Comparison of ENCODE assay signal across 30 cellular contexts in the genomic region with DNA sequence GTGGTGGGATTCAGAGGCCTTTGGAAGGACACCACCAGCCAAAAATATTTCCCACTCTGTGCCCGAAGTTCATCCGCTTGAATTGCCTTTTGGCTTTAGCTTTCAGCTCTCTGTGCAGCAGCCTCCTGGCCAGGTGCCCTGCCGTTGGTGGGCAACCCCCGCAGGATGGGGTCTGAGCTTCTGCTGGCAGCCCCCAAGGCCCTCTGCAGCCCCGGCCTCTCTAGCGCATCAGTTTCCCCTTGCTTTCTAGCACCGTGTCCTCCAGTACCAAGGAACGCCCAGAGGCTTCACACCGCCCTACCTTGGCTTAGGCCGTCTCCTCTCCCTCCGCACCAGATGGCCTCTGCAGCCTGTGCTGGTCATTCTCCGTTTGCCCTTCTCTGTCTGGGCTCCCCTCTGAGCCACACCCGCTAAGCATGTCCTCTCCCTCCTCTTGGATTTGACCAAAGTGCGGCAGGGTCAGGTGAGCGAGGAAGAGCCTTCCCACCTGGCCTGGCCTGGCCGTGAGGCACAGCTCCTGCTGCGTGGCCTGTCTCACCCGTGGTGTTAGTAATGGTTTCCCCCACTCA. TPM values are rescaled to one million over a fixed set of nuclear protein-coding genes. Genes with fewer than 3 reads are reported as not detected.
"Had no signal": no experiment of that assay in that cellular context is flagged by ENCODE, and none has a peak within 500 bp of the region (broad histone marks: within the 10 kb centered on the region; RNA-seq: fewer than 3 reads in every experiment).

No MANE protein-coding gene starts in this region.

- H3K36me3 Mint-ChIP-seq: activated naive CD8-positive, alpha-beta T cell treated with anti-CD3 and anti-CD28 coated beads, Interleukin-2, amount 10 ng/mL, durations not matched to agents 7 days and 5 days; stimulated activated memory B cell treated with anti-CD40 and anti-IgM and Interleukin-4, amounts not matched to agents 10 μg/mL and 1 μg/mL and 100 μg/mL, for 72 hours had no signal

- H3K9me3 Mint-ChIP-seq: activated naive CD4-positive, alpha-beta T cell treated with anti-CD3 and anti-CD28 coated beads for 36 hours; activated naive CD8-positive, alpha-beta T cell treated with anti-CD3 and anti-CD28 coated beads, Interleukin-2, amount 10 ng/mL, durations not matched to agents 7 days and 5 days; activated T-cell treated with anti-CD3 and anti-CD28 coated beads, Interleukin-2, amount 50 U/mL, for 72 hours; nephron progenitor cell; stimulated activated memory B cell treated with anti-CD40 and anti-IgM and Interleukin-4, amounts not matched to agents 10 μg/mL and 1 μg/mL and 100 μg/mL, for 72 hours; T-helper 2 cell treated with Interferon-gamma antibody and Interleukin-4, amounts not matched to agents 5 μg/mL and 100 μg/mL, for 36 hours had no signal

- H3K27me3 Mint-ChIP-seq: activated CD4-positive, alpha-beta T cell treated with anti-CD3 and anti-CD28 coated beads for 36 hours; stimulated activated memory B cell treated with anti-CD40 and anti-IgM and Interleukin-4, amounts not matched to agents 10 μg/mL and 1 μg/mL and 100 μg/mL, for 72 hours had no signal

- H3K9me3 ChIP-seq: lower lobe of right lung, mucosa of descending colon, transverse colon, uterus had no signal

- DNase-seq: activated CD4-positive, alpha-beta T cell treated with anti-CD3 and anti-CD28 coated beads for 36 hours; activated CD4-positive, alpha-beta T cell treated with anti-CD3 and anti-CD28 coated beads, Interleukin-2, amount 50 U/mL, for 4 hours; activated CD8-positive, alpha-beta memory T cell treated with anti-CD3 and anti-CD28 coated beads for 24 hours; activated CD8-positive, alpha-beta memory T cell treated with anti-CD3 and anti-CD28 coated beads, Interleukin-2, amount 50 U/mL, for 48 hours; activated effector memory CD4-positive, alpha-beta T cell treated with Interleukin-2 at 50 U/mL for 16 hours; activated naive CD4-positive, alpha-beta T cell treated with anti-CD3 and anti-CD28 coated beads for 36 hours; activated naive CD8-positive, alpha-beta T cell treated with anti-CD3 and anti-CD28 coated beads, Interleukin-2, amount 10 ng/mL, durations not matched to agents 7 days and 5 days; activated T-cell treated with anti-CD3 and anti-CD28 coated beads, Interleukin-2, amount 50 U/mL, for 72 hours; amniotic stem cell; effector CD4-positive, alpha-beta T cell; erythroblast; foreskin fibroblast; lower lobe of right lung; mesendoderm; mucosa of descending colon; nephron progenitor cell; posterior cingulate gyrus; small intestine; stimulated activated CD4-positive, alpha-beta T cell treated with anti-CD3 and anti-CD28 coated beads, Interleukin-15, amount 100 ng/mL, for 24 hours; transverse colon; uterus had no signal

- H3K36me3 ChIP-seq: lower lobe of right lung, transverse colon, uterus had no signal

- H3K4me3 ChIP-seq: lower lobe of right lung, mucosa of descending colon, transverse colon, uterus had no signal

- H3K4me1 ChIP-seq: uterus had no signal

- ATAC-seq: activated CD4-positive, alpha-beta T cell treated with anti-CD3 and anti-CD28 coated beads for 36 hours; activated T-cell treated with anti-CD3 and anti-CD28 coated beads, Interleukin-2, amount 50 U/mL, for 72 hours; mucosa of descending colon; sciatic nerve; stimulated activated memory B cell treated with anti-CD40 and anti-IgM and Interleukin-4, amounts not matched to agents 10 μg/mL and 1 μg/mL and 100 μg/mL, for 72 hours had no signal

- H3K27ac Mint-ChIP-seq: activated CD4-positive, alpha-beta T cell treated with anti-CD3 and anti-CD28 coated beads for 36 hours; activated naive CD4-positive, alpha-beta T cell treated with anti-CD3 and anti-CD28 coated beads for 36 hours; activated naive CD8-positive, alpha-beta T cell treated with anti-CD3 and anti-CD28 coated beads, Interleukin-2, amount 10 ng/mL, durations not matched to agents 7 days and 5 days; activated T-cell treated with anti-CD3 and anti-CD28 coated beads, Interleukin-2, amount 50 U/mL, for 72 hours; stimulated activated memory B cell treated with anti-CD40 and anti-IgM and Interleukin-4, amounts not matched to agents 10 μg/mL and 1 μg/mL and 100 μg/mL, for 72 hours; T-helper 2 cell treated with Interferon-gamma antibody and Interleukin-4, amounts not matched to agents 5 μg/mL and 100 μg/mL, for 36 hours had no signal

- H3K27me3 ChIP-seq: transverse colon, uterus had no signal

- H3K4me3 Mint-ChIP-seq: activated CD4-positive, alpha-beta T cell treated with anti-CD3 and anti-CD28 coated beads for 36 hours; activated naive CD4-positive, alpha-beta T cell treated with anti-CD3 and anti-CD28 coated beads for 36 hours; activated naive CD8-positive, alpha-beta T cell treated with anti-CD3 and anti-CD28 coated beads, Interleukin-2, amount 10 ng/mL, durations not matched to agents 7 days and 5 days; activated T-cell treated with anti-CD3 and anti-CD28 coated beads, Interleukin-2, amount 50 U/mL, for 72 hours; nephron progenitor cell; stimulated activated memory B cell treated with anti-CD40 and anti-IgM and Interleukin-4, amounts not matched to agents 10 μg/mL and 1 μg/mL and 100 μg/mL, for 72 hours; T-helper 2 cell treated with Interferon-gamma antibody and Interleukin-4, amounts not matched to agents 5 μg/mL and 100 μg/mL, for 36 hours had no signal

- H3K27ac ChIP-seq: lower lobe of right lung, transverse colon, uterus had no signal

RNA-seq across cellular contexts. Expression of gene GFI1B, which starts 29.9 kb away (rescaled TPM):
- total RNA-seq: activated naive CD4-positive, alpha-beta T cell treated with anti-CD3 and anti-CD28 coated beads for 36 hours; activated naive CD8-positive, alpha-beta T cell treated with anti-CD3 and anti-CD28 coated beads, Interleukin-2, amount 10 ng/mL, durations not matched to agents 7 days and 5 days; bronchial epithelial cell; chondrocyte; glomerular endothelial cell; omental fat pad; renal cortical epithelial cell; sciatic nerve had no signal
- polyA plus RNA-seq: keratinocyte had no signal
